In the genomic region with DNA sequence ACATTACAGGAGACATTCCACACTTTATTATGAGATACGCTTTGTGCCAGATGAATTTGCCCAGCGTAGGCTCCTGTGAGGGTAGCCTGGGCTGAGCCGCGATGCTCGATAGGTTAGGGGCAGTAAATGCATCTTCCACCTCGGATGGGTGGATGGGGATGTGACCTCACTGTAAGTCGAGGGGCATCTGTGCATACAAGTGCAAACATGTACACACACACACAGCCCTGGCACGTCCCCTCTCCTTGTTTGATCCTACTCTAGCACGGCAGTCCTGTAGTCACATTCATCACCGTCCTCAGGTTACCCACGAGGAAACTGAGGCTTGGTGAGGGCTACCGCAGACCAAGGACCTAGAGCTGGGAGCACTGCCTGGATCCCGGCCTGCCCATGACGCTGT, we compare ENCODE assay signal across 21 cellular contexts.
"Had no signal": no experiment of that assay in that cellular context is flagged by ENCODE, and none has a peak within 500 bp of the region (broad histone marks: within the 10 kb centered on the region; RNA-seq: fewer than 3 reads in every experiment).

No MANE protein-coding gene starts in this region.

- ATAC-seq: Panc1, WTC11 had no signal

- H3K4me2 ChIP-seq: KMS-11 had no signal

- H3K4me3 ChIP-seq: SJCRH30 had no signal

- H3K27ac ChIP-seq: KMS-11, SJCRH30 had no signal

- DNase-seq: activated CD4-positive, alpha-beta memory T cell treated with anti-CD3 and anti-CD28 coated beads for 36 hours; activated CD4-positive, alpha-beta T cell treated with anti-CD3 and anti-CD28 coated beads, Interleukin-2, amount 10 ng/mL, durations not matched to agents 7 days and 5 days; activated CD8-positive, alpha-beta memory T cell treated with anti-CD3 and anti-CD28 coated beads, Interleukin-2, amount 50 U/mL, for 48 hours; activated naive CD4-positive, alpha-beta T cell treated with anti-CD3 and anti-CD28 coated beads, Interleukin-2, amount 50 U/mL, for 16 hours; activated T-cell treated with anti-CD3 and anti-CD28 coated beads, Interleukin-2, amount 50 U/mL, for 1 hour; NCI-H1092 treated with DMSO at 0.1 percent for 48 hours; NCI-H1417 treated with DMSO at 0.1 percent for 48 hours; NCI-H1694 treated with DMSO at 0.1 percent for 48 hours; NCI-H2081; NCI-H510A treated with DMSO at 0.1 percent for 48 hours; NCI-H69; NK-92 treated with Interleukin-12 subunit alpha and Interleukin-12 subunit beta, amount 100 ng/mL, for 24 hours; OCI-M1; Right ventricle myocardium superior; RPMI8226; SJCRH30 had no signal

- H3K27ac Mint-ChIP-seq: activated CD4-positive, alpha-beta memory T cell treated with anti-CD3 and anti-CD28 coated beads for 36 hours; activated CD4-positive, alpha-beta T cell treated with anti-CD3 and anti-CD28 coated beads, Interleukin-2, amount 10 ng/mL, durations not matched to agents 7 days and 5 days; activated naive CD8-positive, alpha-beta T cell treated with anti-CD3 and anti-CD28 coated beads, Interleukin-2, amount 10 ng/mL, durations not matched to agents 7 days and 5 days; T-helper 1 cell treated with Interleukin-12 subunit alpha and Interleukin-12 subunit beta and Interleukin-4 antibody, amounts not matched to agents 30 μg/mL and 1 μg/mL, for 36 hours; WTC11 had no signal

- H3K4me1 Mint-ChIP-seq: activated CD4-positive, alpha-beta T cell treated with anti-CD3 and anti-CD28 coated beads, Interleukin-2, amount 10 ng/mL, durations not matched to agents 7 days and 5 days had no signal

- H3K27me3 ChIP-seq: SJCRH30 had no signal

- H3K4me3 Mint-ChIP-seq: activated CD4-positive, alpha-beta memory T cell treated with anti-CD3 and anti-CD28 coated beads for 36 hours; activated CD4-positive, alpha-beta T cell treated with anti-CD3 and anti-CD28 coated beads, Interleukin-2, amount 10 ng/mL, durations not matched to agents 7 days and 5 days; activated naive CD8-positive, alpha-beta T cell treated with anti-CD3 and anti-CD28 coated beads, Interleukin-2, amount 10 ng/mL, durations not matched to agents 7 days and 5 days; T-helper 1 cell treated with Interleukin-12 subunit alpha and Interleukin-12 subunit beta and Interleukin-4 antibody, amounts not matched to agents 30 μg/mL and 1 μg/mL, for 36 hours; WTC11 had no signal

- H3K9me3 Mint-ChIP-seq: activated CD4-positive, alpha-beta memory T cell treated with anti-CD3 and anti-CD28 coated beads for 36 hours; activated CD4-positive, alpha-beta T cell treated with anti-CD3 and anti-CD28 coated beads, Interleukin-2, amount 10 ng/mL, durations not matched to agents 7 days and 5 days; activated naive CD8-positive, alpha-beta T cell treated with anti-CD3 and anti-CD28 coated beads, Interleukin-2, amount 10 ng/mL, durations not matched to agents 7 days and 5 days; T-helper 1 cell treated with Interleukin-12 subunit alpha and Interleukin-12 subunit beta and Interleukin-4 antibody, amounts not matched to agents 30 μg/mL and 1 μg/mL, for 36 hours; WTC11 had no signal

- H3K27me3 Mint-ChIP-seq: activated CD4-positive, alpha-beta T cell treated with anti-CD3 and anti-CD28 coated beads, Interleukin-2, amount 10 ng/mL, durations not matched to agents 7 days and 5 days had no signal

- H3K4me1 ChIP-seq: SJCRH30 had no signal

- H3K36me3 Mint-ChIP-seq: activated CD4-positive, alpha-beta memory T cell treated with anti-CD3 and anti-CD28 coated beads for 36 hours; activated naive CD8-positive, alpha-beta T cell treated with anti-CD3 and anti-CD28 coated beads, Interleukin-2, amount 10 ng/mL, durations not matched to agents 7 days and 5 days; WTC11 had no signal

- H3K36me3 ChIP-seq: SJCRH30 had no signal

- H3K9me3 ChIP-seq: SJCRH30 had no signal

- H3K9ac ChIP-seq: KMS-11 had no signal
